12 cellular contexts compared by ENCODE assay signal in the genomic region with DNA sequence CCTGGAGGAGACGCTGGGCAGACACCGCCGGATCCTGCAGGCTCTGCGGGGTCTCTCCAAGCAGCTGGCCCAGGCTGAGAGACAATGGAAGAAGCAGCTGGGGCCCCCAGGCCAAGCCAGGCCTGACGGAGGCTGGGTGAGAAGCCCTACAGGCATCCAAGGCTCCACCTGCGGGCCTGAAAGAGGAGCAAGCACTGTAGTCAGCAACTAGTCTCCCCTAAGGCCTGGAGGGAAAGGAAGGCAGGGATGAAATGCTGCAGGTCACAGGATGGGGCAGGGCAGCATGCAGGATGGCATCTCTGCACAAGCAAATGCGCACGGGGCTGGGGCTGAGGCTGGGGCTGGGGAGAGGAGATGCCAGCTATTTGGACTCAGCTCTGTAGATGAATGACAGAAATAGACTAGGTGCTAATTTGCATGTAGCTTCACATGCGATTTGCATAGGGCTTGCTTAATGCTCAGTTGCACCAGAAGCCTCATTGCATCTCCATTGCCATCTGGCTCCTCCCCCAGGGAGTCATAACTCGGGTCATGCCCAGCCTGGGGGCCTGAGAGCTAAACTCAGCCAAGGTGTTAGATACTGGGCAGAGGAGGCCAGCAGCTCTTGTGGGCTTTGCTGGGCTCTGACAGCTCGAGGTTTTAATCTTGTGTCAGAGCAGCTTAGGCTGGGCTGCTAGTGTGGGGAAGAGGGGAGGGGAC. TPM values are rescaled to one million over a fixed set of nuclear protein-coding genes. Genes with fewer than 3 reads are reported as not detected.
DNase-seq lines count a peak whose midpoint lies in the region; ATAC-seq and TF ChIP-seq lines count a peak whose summit lies in the region.
"Had no signal": no experiment of that assay in that cellular context is flagged by ENCODE, and none has a peak within 500 bp of the region (broad histone marks: within the 10 kb centered on the region; RNA-seq: fewer than 3 reads in every experiment).

No MANE protein-coding gene starts in this region.

- no peak overlapping the region for H3K27ac Mint-ChIP-seq in effector memory CD8-positive, alpha-beta T cell
- H3K27ac Mint-ChIP-seq: activated CD8-positive, alpha-beta T cell treated with anti-CD3 and anti-CD28 coated beads for 36 hours; nephron progenitor cell; stimulated activated naive CD8-positive, alpha-beta T cell treated with anti-CD3 and anti-CD28 coated beads, Interleukin-15, Interleukin-2, amounts not matched to agents 100 ng/mL and 50 ng/mL, for 24 hours had no signal

- no peaks in the 10 kb centered on the region for H3K9me3 ChIP-seq in BLaER1 treated with 17β-estradiol and CSF1 and Interleukin-3, amounts not matched to agents 10 nM and 100 nM (replicated peaks in 1 of 11)
- H3K9me3 ChIP-seq in OCI-LY7 (ENCODE audit: low read length) (no peaks in the 10 kb centered on the region), uterus (no peaks in the 10 kb centered on the region)

- H3K36me3 Mint-ChIP-seq in effector memory CD8-positive, alpha-beta T cell (ENCODE audit: insufficient read depth), result no peaks in the 10 kb centered on the region

- peaks cover 0 to 12% (median 0%) of the 10 kb centered on the region in 11 experiments; a peak in 3 of 22 replicates for H4K20me1 ChIP-seq in BLaER1 treated with 17β-estradiol and CSF1 and Interleukin-3, amounts not matched to agents 10 nM and 100 nM
- no peaks in the 10 kb centered on the region for H4K20me1 ChIP-seq in OCI-LY7 (ENCODE audit: insufficient read depth, low read length)

- H3K9me2 ChIP-seq in OCI-LY7 (ENCODE audit: insufficient read depth, low read length), result no peaks in the 10 kb centered on the region

- POLR2A ChIA-PET in OCI-LY7 (lab: Charles Lee), result interaction anchor here (0.5 to 2.6 kb wide), 12 partner anchors 9 to 329 kb away, joined by 3 to 14 read pairs (median 4); partner anchors contain the start of gene FAM219B

- peak; percentile 50; the same call in 1 of the 2 replicates for TF ChIP-seq CTCF in OCI-LY7 (conservative IDR thresholded peaks at IDR 0.05; ENCODE audit: low read length)
- no peak for TF ChIP-seq CTCF in uterus (IDR thresholded peaks at IDR 0.05)

- ATAC-seq in GM18873 (IDR thresholded peaks at IDR 0.05; ENCODE audit: low FRiP score, unreplicated experiment) (peak; percentile 79), HG02970 (IDR thresholded peaks at IDR 0.05; ENCODE audit: low FRiP score, unreplicated experiment) (peak; percentile 45), HG02884 (IDR thresholded peaks at IDR 0.05; ENCODE audit: unreplicated experiment) (no peak)
- no peak for ATAC-seq in effector memory CD8-positive, alpha-beta T cell (replicated peaks)
- ATAC-seq: activated CD8-positive, alpha-beta T cell treated with anti-CD3 and anti-CD28 coated beads for 36 hours had no signal

- H3K27me3 Mint-ChIP-seq in effector memory CD8-positive, alpha-beta T cell, result peaks cover 6 to 46% of the 10 kb centered on the region in 2 donors

- H3K4me3 Mint-ChIP-seq in effector memory CD8-positive, alpha-beta T cell, result no peak overlapping the region
- H3K4me3 Mint-ChIP-seq: activated CD8-positive, alpha-beta T cell treated with anti-CD3 and anti-CD28 coated beads for 36 hours; nephron progenitor cell; stimulated activated naive CD8-positive, alpha-beta T cell treated with anti-CD3 and anti-CD28 coated beads, Interleukin-15, Interleukin-2, amounts not matched to agents 100 ng/mL and 50 ng/mL, for 24 hours had no signal

- CTCF ChIA-PET in OCI-LY7 (lab: Charles Lee; ENCODE audit: unreplicated experiment), result interaction anchor here (0.6 to 1.9 kb wide), 7 partner anchors 22 to 80 kb away, joined by 3 to 9 read pairs (median 4); no protein-coding TSS in a partner anchor

- peak overlapping the region; percentile 6; the same call in 1 of the 2 replicates for H2AFZ ChIP-seq in OCI-LY7 (ENCODE audit: low read length)

- no peaks in the 10 kb centered on the region for H3K9me3 Mint-ChIP-seq in effector memory CD8-positive, alpha-beta T cell
- H3K9me3 Mint-ChIP-seq: activated CD8-positive, alpha-beta T cell treated with anti-CD3 and anti-CD28 coated beads for 36 hours; nephron progenitor cell; stimulated activated naive CD8-positive, alpha-beta T cell treated with anti-CD3 and anti-CD28 coated beads, Interleukin-15, Interleukin-2, amounts not matched to agents 100 ng/mL and 50 ng/mL, for 24 hours had no signal

- DNase-seq in OCI-LY7 (ENCODE audit: low spot score) (peak; percentile 94), uterus (no peak), T-helper 9 cell (no peak)
- no peak for DNase-seq in effector memory CD8-positive, alpha-beta T cell
- DNase-seq: activated CD8-positive, alpha-beta T cell treated with anti-CD3 and anti-CD28 coated beads for 36 hours; nephron progenitor cell had no signal

- peak overlapping the region; percentile 63 to 77 (median 69) for H3K4me2 ChIP-seq in BLaER1 treated with 17β-estradiol and CSF1 and Interleukin-3, amounts not matched to agents 10 nM and 100 nM
- H3K4me2 ChIP-seq in OCI-LY7 (ENCODE audit: low read length), result peak overlapping the region; percentile 81

- H3K4me1 Mint-ChIP-seq in effector memory CD8-positive, alpha-beta T cell (ENCODE audit: low read depth in 2 of 2), result peaks cover 10 to 11% of the 10 kb centered on the region in 2 donors

- peaks cover 0 to 4% (median 0%) of the 10 kb centered on the region in 11 experiments; a peak in 2 of 22 replicates for H3K27me3 ChIP-seq in BLaER1 treated with 17β-estradiol and CSF1 and Interleukin-3, amounts not matched to agents 10 nM and 100 nM
- H3K27me3 ChIP-seq in uterus, result no peaks in the 10 kb centered on the region

- H3K9ac ChIP-seq in BLaER1 treated with 17β-estradiol and CSF1 and Interleukin-3, amounts not matched to agents 10 nM and 100 nM, result peak overlapping the region in 6 of 11 experiments; percentile 18 to 62 (median 33); a peak in 8 of 22 replicates

- peaks cover 36 to 64% (median 47%) of the 10 kb centered on the region in 10 experiments for H3K4me1 ChIP-seq in BLaER1 treated with 17β-estradiol and CSF1 and Interleukin-3, amounts not matched to agents 10 nM and 100 nM
- H3K4me1 ChIP-seq in OCI-LY7 (ENCODE audit: insufficient read depth, low read length, poor library complexity, severe bottlenecking) (peaks cover 47% of the 10 kb centered on the region), uterus (no peaks in the 10 kb centered on the region)

- TF ChIP-seq POLR2A in uterus (IDR thresholded peaks at IDR 0.05), result no peak

- intact Hi-C loops in OCI-LY7 (cut with micrococcal nuclease; ENCODE audit: unreplicated experiment) (loop anchor here (1.0 kb wide), 2 partner anchors 21 to 39 kb away; partner anchors contain the start of gene CSK), uterus (cut with DNase I; ENCODE audit: low total_unique reads) (no loop called here)

- H3K79me2 ChIP-seq in OCI-LY7 (ENCODE audit: insufficient read depth, low read depth, low read length), result no peaks in the 10 kb centered on the region

- BruUV-seq in OCI-LY7 (replicated peaks; lab: Mats Ljungman, UMichigan), result no TSS peak

- H3K4me3 ChIP-seq in BLaER1 treated with 17β-estradiol and CSF1 and Interleukin-3, amounts not matched to agents 10 nM and 100 nM, result no peak overlapping the region; a peak in 1 of 20 replicates
- H3K4me3 ChIP-seq in OCI-LY7 (ENCODE audit: low read depth, low read length, poor library complexity, severe bottlenecking) (peak overlapping the region; percentile 58), uterus (no peak overlapping the region)

- H3K36me3 ChIP-seq in BLaER1 treated with 17β-estradiol and CSF1 and Interleukin-3, amounts not matched to agents 10 nM and 100 nM, result no peaks in the 10 kb centered on the region
- H3K36me3 ChIP-seq in OCI-LY7 (ENCODE audit: insufficient read depth, low read length), result no peaks in the 10 kb centered on the region
- H3K36me3 ChIP-seq in uterus, result no peaks in the 10 kb centered on the region

- peak overlapping the region in 9 of 11 experiments; percentile 2 to 75 (median 45); a peak in 12 of 22 replicates for H3K27ac ChIP-seq in BLaER1 treated with 17β-estradiol and CSF1 and Interleukin-3, amounts not matched to agents 10 nM and 100 nM
- H3K27ac ChIP-seq in OCI-LY7 (ENCODE audit: low read depth, low read length, poor library complexity, severe bottlenecking) (peak overlapping the region; percentile 79), uterus (no peak overlapping the region)

RNA-seq across cellular contexts. Expression of gene CPLX3, which starts 5.2 kb away (rescaled TPM):
- 0.35 and 0.57 TPM in 2 replicates for total RNA-seq in OCI-LY7 (2014; rRNA removed; shearing (Covaris generic))
- total RNA-seq in OCI-LY7 (2022) (1.5 and 2.1 TPM in 2 replicates), uterus (not detected)
- total RNA-seq: LHCN-M2 had no signal

RNA-seq across cellular contexts. Expression of gene LMAN1L, which starts 8.6 kb away (rescaled TPM):
- total RNA-seq in OCI-LY7 (2014; rRNA removed; shearing (Covaris generic)), result 0.09 TPM in 1 of 2 replicates, not detected in the other
- total RNA-seq in OCI-LY7 (2022) (0.37 and 0.38 TPM in 2 replicates), uterus (1 to 10 TPM in 1 of 4 donors, not detected in 3; 1.5 TPM)

RNA-seq across cellular contexts. Expression of gene ULK3, which starts 21.7 kb away (rescaled TPM):
- total RNA-seq in OCI-LY7 (2014; rRNA removed; shearing (Covaris generic)), result 22.2 and 31.7 TPM in 2 replicates
- total RNA-seq in OCI-LY7 (2022) (30.2 and 46.4 TPM in 2 replicates), uterus (100 to 1,000 TPM in 1 of 4 donors, 10 to 100 TPM in 3; 29.0 to 105 (median 41.2) TPM)

RNA-seq across cellular contexts. Expression of gene CSK, which starts 39.4 kb away (rescaled TPM):
- total RNA-seq in OCI-LY7 (2014; rRNA removed; shearing (Covaris generic)), result 106 and 112 TPM in 2 replicates
- 318 and 355 TPM in 2 replicates for total RNA-seq in OCI-LY7 (2022)
- total RNA-seq in uterus, result 10 to 100 TPM in 3 of 4 donors, 1 to 10 TPM in 1; 4.9 to 41.6 (median 26.4) TPM

RNA-seq across cellular contexts. Expression of gene SCAMP2, which starts 51.9 kb away (rescaled TPM):
- 21.3 and 24.6 TPM in 2 replicates for total RNA-seq in OCI-LY7 (2014; rRNA removed; shearing (Covaris generic))
- 50.7 and 55.2 TPM in 2 replicates for total RNA-seq in OCI-LY7 (2022)
- 10 to 100 TPM; 15.9 to 67.5 (median 33.0) TPM for total RNA-seq in uterus

Comparison
In these comparisons a context has a peak if more than half of its experiments do, and no peak if none do; other contexts are left out.
1. H3K27ac ChIP-seq: peak in BLaER1 treated with 17β-estradiol and CSF1 and Interleukin-3, amounts not matched to agents 10 nM and 100 nM (9 of 11) and OCI-LY7 (single experiment); none in uterus (0 of 2).
2. ATAC-seq: peak in GM18873 (single experiment) and HG02970 (single experiment); none in effector memory CD8-positive, alpha-beta T cell (single experiment) and HG02884 (single experiment).